In the genomic region with DNA sequence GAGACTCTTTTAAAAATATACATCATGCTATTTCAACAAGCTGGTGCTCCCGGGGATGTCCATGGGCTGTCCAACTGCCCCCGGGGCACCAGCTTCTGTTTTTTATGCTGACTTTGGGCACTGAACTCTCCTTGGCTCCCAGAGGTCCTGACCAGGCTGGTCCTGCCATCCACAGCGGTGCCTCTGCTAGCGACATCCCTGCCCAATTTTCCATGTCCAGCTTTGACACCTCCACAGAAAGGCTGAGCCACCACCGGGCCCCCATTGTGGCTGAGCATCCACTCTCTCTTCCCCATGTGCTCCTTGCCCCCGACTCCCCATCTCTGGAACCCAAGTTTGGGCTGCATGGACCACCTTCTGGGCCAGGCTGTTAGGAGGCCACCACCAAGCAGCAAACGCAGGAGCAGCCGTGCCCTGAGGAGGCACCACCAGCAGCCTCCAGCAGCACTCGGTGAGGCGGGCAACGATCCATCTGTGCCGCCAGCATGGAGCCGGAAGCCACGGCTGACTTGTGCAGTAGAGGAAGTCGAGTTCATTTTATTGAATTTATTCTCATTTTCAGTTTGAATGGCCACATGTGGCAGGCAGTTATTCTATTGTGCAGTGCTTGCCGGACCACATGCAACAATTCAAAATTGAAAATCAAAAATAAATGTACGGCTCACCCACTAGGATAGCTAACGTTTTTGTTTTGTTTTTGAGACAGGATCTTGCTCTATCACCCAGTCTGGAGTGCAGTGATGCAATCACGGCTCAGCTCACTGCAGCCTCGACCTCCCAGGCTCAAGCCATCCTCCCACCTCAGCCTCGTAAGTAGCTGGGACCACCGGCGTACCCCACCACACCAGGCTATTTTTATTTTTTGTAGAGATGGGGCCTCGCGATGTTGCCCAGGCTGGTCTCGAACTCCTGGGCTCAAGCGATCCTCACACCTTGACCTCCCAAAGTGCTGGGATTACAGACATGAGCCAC, we compare ENCODE assay signal across 9 cellular contexts. TPM values are rescaled to one million over a fixed set of nuclear protein-coding genes. Genes with fewer than 3 reads are reported as not detected.
DNase-seq lines count a peak whose midpoint lies in the region; ATAC-seq, FAIRE-seq and TF ChIP-seq lines count a peak whose summit lies in the region.
"Had no signal": no experiment of that assay in that cellular context is flagged by ENCODE, and none has a peak within 500 bp of the region (broad histone marks: within the 10 kb centered on the region; RNA-seq: fewer than 3 reads in every experiment).

No MANE protein-coding gene starts in this region.

- H3K27ac ChIP-seq in BLaER1 treated with 17β-estradiol and CSF1 and Interleukin-3, amounts not matched to agents 10 nM and 100 nM: peak overlapping the region in 10 of 11 experiments; percentile 46 to 96 (median 89); a peak in 20 of 22 replicates
- H3K27ac ChIP-seq in Peyer's patch: peak overlapping the region in 1 of 4 donors; percentile 88

- peaks cover 0 to 4% (median 0%) of the 10 kb centered on the region in 11 experiments; a peak in 2 of 22 replicates for H3K36me3 ChIP-seq in BLaER1 treated with 17β-estradiol and CSF1 and Interleukin-3, amounts not matched to agents 10 nM and 100 nM
- no peaks in the 10 kb centered on the region for H3K36me3 ChIP-seq in Peyer's patch

- peak overlapping the region; percentile 19 to 50 (median 33); a peak in 13 of 20 replicates for H3K4me3 ChIP-seq in BLaER1 treated with 17β-estradiol and CSF1 and Interleukin-3, amounts not matched to agents 10 nM and 100 nM
- H3K4me3 ChIP-seq in Peyer's patch: peak overlapping the region in 1 of 4 donors; percentile 26

- peak; percentile 20 for FAIRE-seq in GM12891 (lab: Jason Lieb, UNC)

- no peaks in the 10 kb centered on the region for H3K9me3 Mint-ChIP-seq in dendritic cell treated with granulocyte-macrophage colony-stimulating factor and Interleukin-4, amounts not matched to agents 40 ng/mL and 50 ng/mL, for 4 days

- intact Hi-C loops in dendritic cell treated with granulocyte-macrophage colony-stimulating factor and Interleukin-4, amounts not matched to agents 40 ng/mL and 50 ng/mL, for 4 days (cut with micrococcal nuclease): loop anchor here (5.0 kb wide), 1 partner anchor 550 kb away; no protein-coding TSS in a partner anchor

- H3K4me1 Mint-ChIP-seq in dendritic cell treated with granulocyte-macrophage colony-stimulating factor and Interleukin-4, amounts not matched to agents 40 ng/mL and 50 ng/mL, for 4 days (ENCODE audit: low read depth): peaks cover 61% of the 10 kb centered on the region

- H3K27me3 ChIP-seq in BLaER1 treated with 17β-estradiol and CSF1 and Interleukin-3, amounts not matched to agents 10 nM and 100 nM: no peaks in the 10 kb centered on the region
- H3K27me3 ChIP-seq in Peyer's patch: no peaks in the 10 kb centered on the region

- H3K4me1 ChIP-seq in BLaER1 treated with 17β-estradiol and CSF1 and Interleukin-3, amounts not matched to agents 10 nM and 100 nM: peaks cover 72 to 93% (median 88%) of the 10 kb centered on the region in 10 experiments
- H3K4me1 ChIP-seq in Peyer's patch: peaks cover 4 to 28% (median 25%) of the 10 kb centered on the region in 4 donors

- ATAC-seq in GM21390 (IDR thresholded peaks at IDR 0.05; ENCODE audit: unreplicated experiment): no peak
- ATAC-seq: PC-3 had no signal

- peak; percentile 54; the same call in 1 of the 2 replicates for TF ChIP-seq POLR2A in GM12891 (IDR thresholded peaks at IDR 0.05; ENCODE audit: low read depth, low read length)
- no peak for TF ChIP-seq POLR2A in Peyer's patch (IDR thresholded peaks at IDR 0.05)

- peak overlapping the region in 10 of 11 experiments; percentile 22 to 91 (median 80); a peak in 20 of 22 replicates for H3K9ac ChIP-seq in BLaER1 treated with 17β-estradiol and CSF1 and Interleukin-3, amounts not matched to agents 10 nM and 100 nM

- no peaks in the 10 kb centered on the region for H4K20me1 ChIP-seq in BLaER1 treated with 17β-estradiol and CSF1 and Interleukin-3, amounts not matched to agents 10 nM and 100 nM

- TF ChIP-seq CTCF in Peyer's patch (IDR thresholded peaks at IDR 0.05): no peak

- H3K4me2 ChIP-seq in BLaER1 treated with 17β-estradiol and CSF1 and Interleukin-3, amounts not matched to agents 10 nM and 100 nM: peak overlapping the region; percentile 86 to 99 (median 97)

- peak overlapping the region; percentile 54 for H3K4me3 Mint-ChIP-seq in dendritic cell treated with granulocyte-macrophage colony-stimulating factor and Interleukin-4, amounts not matched to agents 40 ng/mL and 50 ng/mL, for 4 days

- H3K9me3 ChIP-seq in BLaER1 treated with 17β-estradiol and CSF1 and Interleukin-3, amounts not matched to agents 10 nM and 100 nM (replicated peaks in 1 of 11): no peaks in the 10 kb centered on the region
- no peaks in the 10 kb centered on the region for H3K9me3 ChIP-seq in Peyer's patch

- peak overlapping the region; percentile 74 for H3K27ac Mint-ChIP-seq in dendritic cell treated with granulocyte-macrophage colony-stimulating factor and Interleukin-4, amounts not matched to agents 40 ng/mL and 50 ng/mL, for 4 days

- DNase-seq in GM12891 (ENCODE audit: insufficient read length, low spot score) (no peak), Peyer's patch (peak in 2 of 3 donors; percentile 68 to 82), midbrain (lab: John Stamatoyannopoulos, UW) (no peak), amygdala (lab: John Stamatoyannopoulos, UW) (no peak), NCI-H1105 treated with DMSO at 0.1 percent for 48 hours (lab: John Stamatoyannopoulos, UW) (no peak)

- H3K36me3 Mint-ChIP-seq in dendritic cell treated with granulocyte-macrophage colony-stimulating factor and Interleukin-4, amounts not matched to agents 40 ng/mL and 50 ng/mL, for 4 days (ENCODE audit: low read depth): no peaks in the 10 kb centered on the region

- peaks cover 1% of the 10 kb centered on the region for H3K27me3 Mint-ChIP-seq in dendritic cell treated with granulocyte-macrophage colony-stimulating factor and Interleukin-4, amounts not matched to agents 40 ng/mL and 50 ng/mL, for 4 days

TF ChIP-seq in GM12891, 5 proteins besides CTCF, POLR2A, EP300 and RAD21:
- TF ChIP-seq POU2F2 (IDR thresholded peaks at IDR 0.05; ENCODE audit: low read depth, low read length) (no peak), SPI1 (IDR thresholded peaks at IDR 0.05; ENCODE audit: low read depth, low read length) (no peak), POLR2AphosphoS5 (IDR thresholded peaks at IDR 0.05; ENCODE audit: low read depth, low read length) (no peak), PAX5 (IDR thresholded peaks at IDR 0.05; ENCODE audit: insufficient read depth, low read length, severe bottlenecking) (no peak), TAF1 (IDR thresholded peaks at IDR 0.05; ENCODE audit: low read depth, low read length) (0 out of 2 replicates have a peak, but pooled peaks have one; percentile 15)

RNA-seq across cellular contexts. Expression of gene MEAK7, which starts 2.8 kb away (rescaled TPM):
- polyA plus RNA-seq in GM12891 (2012; ENCODE audit: low read depth, missing spikeins): 2.6 TPM
- total RNA-seq in Peyer's patch: 10 to 100 TPM in 3 of 4 donors, 1 to 10 TPM in 1; 7.4 to 54.3 (median 47.0) TPM

Comparison
In these comparisons a context has a peak if more than half of its experiments do, and no peak if none do; other contexts are left out.
1. DNase-seq: peak in Peyer's patch (2 of 3); none in GM12891 (single experiment), midbrain (single experiment), amygdala (0 of 56) and NCI-H1105 treated with DMSO at 0.1 percent for 48 hours (single experiment).